In the genomic region with DNA sequence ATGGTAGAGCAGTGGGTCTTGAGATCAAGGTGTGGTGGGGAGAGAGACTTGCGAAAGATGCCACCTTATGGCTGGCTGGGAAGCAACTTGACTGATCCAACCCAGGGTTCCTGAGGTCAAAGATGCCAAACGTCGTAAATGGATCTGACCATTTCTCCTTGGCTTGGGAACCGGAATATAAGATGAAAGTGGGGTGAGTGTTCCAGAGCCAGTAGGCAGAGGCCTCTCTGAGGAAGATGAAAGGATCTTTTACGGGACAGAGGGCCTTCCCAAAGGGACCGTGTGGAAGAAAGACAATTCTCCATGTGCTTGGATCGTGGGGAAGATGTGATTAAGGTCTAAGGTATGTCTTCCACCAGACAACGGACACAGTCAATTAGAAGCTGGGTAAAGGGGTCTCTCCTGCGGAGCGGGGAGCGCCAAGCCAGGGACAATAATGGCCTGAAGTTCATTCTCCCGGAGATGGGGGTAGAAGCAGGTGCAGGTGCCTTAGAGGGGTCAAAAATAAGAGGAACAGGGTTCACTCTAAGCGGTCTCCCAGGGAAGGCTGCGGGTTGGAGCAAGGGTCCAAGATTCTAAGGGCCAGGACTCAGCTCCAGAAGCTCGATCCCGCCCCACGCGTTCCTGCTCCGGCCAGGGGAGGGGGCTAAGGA, we compare ENCODE assay signal across 8 cellular contexts. TPM values are rescaled to one million over a fixed set of nuclear protein-coding genes. Genes with fewer than 3 reads are reported as not detected.
A peak's percentile ranks its signal among the peaks of the same experiment; 100 is the strongest.
DNase-seq lines count a peak whose midpoint lies in the region; ATAC-seq and TF ChIP-seq lines count a peak whose summit lies in the region.

No MANE protein-coding gene starts in this region.

- in situ Hi-C loops in mammary epithelial cell (cut with MboI; ENCODE audit: low sequenced_read_pairs in 2 of 2), result no loop called here

- H3K79me2 ChIP-seq in Karpas-422 (ENCODE audit: low read length) (peaks cover 52% of the 10 kb centered on the region), mammary epithelial cell (ENCODE audit: insufficient read depth, low read length) (peaks cover 54% of the 10 kb centered on the region)

- no peaks in the 10 kb centered on the region for H3K9me3 Mint-ChIP-seq in mesothelial cell of epicardium

- no peak overlapping the region for H2AFZ ChIP-seq in Karpas-422 (ENCODE audit: low read length)
- H2AFZ ChIP-seq in mammary epithelial cell (ENCODE audit: low read depth, low read length), result peak overlapping the region; percentile 74

- peak overlapping the region; percentile 98 for H3K4me2 ChIP-seq in Karpas-422 (ENCODE audit: low read depth, low read length, poor library complexity, severe bottlenecking)
- peak overlapping the region; percentile 79 for H3K4me2 ChIP-seq in mammary epithelial cell (ENCODE audit: insufficient read depth, low read depth, low read length)

- H3K27me3 ChIP-seq in Karpas-422 (ENCODE audit: low read length) (no peaks in the 10 kb centered on the region), mammary epithelial cell (ENCODE audit: insufficient read depth, low read length) (no peaks in the 10 kb centered on the region)

- DNase-seq in EL (peak; percentile 68), Karpas-422 (peak; percentile 48), mammary epithelial cell (peak; percentile 37), mesothelial cell of epicardium (ENCODE audit: low spot score in 2 of 2, unreplicated experiment in 2 of 2) (no peak), posterior vena cava (ENCODE audit: low spot score) (no peak)
- DNase-seq in central memory CD4-positive, alpha-beta T cell, result no peak

- no peaks in the 10 kb centered on the region for H3K9me2 ChIP-seq in Karpas-422 (replicated peaks; ENCODE audit: insufficient read depth, low read length)

- H3K9ac ChIP-seq in Karpas-422 (ENCODE audit: low read length), result peak overlapping the region; percentile 93
- H3K9ac ChIP-seq in mammary epithelial cell (ENCODE audit: insufficient read depth, low read length), result peak overlapping the region; percentile 81

- peaks cover 28% of the 10 kb centered on the region for H3K4me1 ChIP-seq in Karpas-422 (ENCODE audit: low read length)
- peaks cover 21% of the 10 kb centered on the region for H3K4me1 ChIP-seq in mammary epithelial cell (ENCODE audit: insufficient read depth, low read length)

- peaks cover 35% of the 10 kb centered on the region for H3K4me1 Mint-ChIP-seq in mesothelial cell of epicardium

- peaks cover 3% of the 10 kb centered on the region for H3K36me3 Mint-ChIP-seq in mesothelial cell of epicardium

- CTCF ChIA-PET in mammary epithelial cell (lab: Charles Lee; ENCODE audit: low non-redundant PET), result interaction anchor here (1.7 kb wide), 1 partner anchor 25 kb away, joined by 11 read pairs; no protein-coding TSS in a partner anchor

- no peak for TF ChIP-seq CTCF in mammary epithelial cell (conservative IDR thresholded peaks at IDR 0.05 in 1 of 2, IDR thresholded peaks at IDR 0.05 in 1 of 2; ENCODE audit: extremely low read depth in 1 of 2, insufficient read depth in 1 of 2, low read depth in 1 of 2, low read length in 2 of 2)
- TF ChIP-seq CTCF in mesothelial cell of epicardium (IDR thresholded peaks at IDR 0.05; ENCODE audit: unreplicated experiment), result no peak

- H3K36me3 ChIP-seq in Karpas-422 (ENCODE audit: insufficient read depth, low read length) (peaks cover 11% of the 10 kb centered on the region; the same call in 1 of the 2 replicates), mammary epithelial cell (ENCODE audit: insufficient read depth, low read length) (peaks cover 7% of the 10 kb centered on the region)

- peak overlapping the region; percentile 90 for H3K27ac Mint-ChIP-seq in mesothelial cell of epicardium

- BruUV-seq in mammary epithelial cell (replicated peaks; lab: Mats Ljungman, UMichigan), result TSS peak; percentile 23

- H3K4me3 ChIP-seq in Karpas-422 (ENCODE audit: low read length), result peak overlapping the region; percentile 86
- peak overlapping the region; percentile 63 to 100 (median 94) for H3K4me3 ChIP-seq in mammary epithelial cell (replicated peaks in 1 of 3; ENCODE audit: insufficient read depth in 1 of 3, low read depth in 2 of 3, low read length in 3 of 3)

- intact Hi-C loops in mammary epithelial cell (cut with micrococcal nuclease), result loop anchor here (1.0 to 2.0 kb wide), 2 partner anchors 23 to 74 kb away; a partner anchor contains a TSS
- intact Hi-C loops in posterior vena cava (cut with DNase I), result no loop called here

- no peaks in the 10 kb centered on the region for H3K27me3 Mint-ChIP-seq in mesothelial cell of epicardium (ENCODE audit: low read depth)

- ATAC-seq in HG03139 (IDR thresholded peaks at IDR 0.05; ENCODE audit: unreplicated experiment) (no peak), GM21825 (IDR thresholded peaks at IDR 0.05; ENCODE audit: unreplicated experiment) (no peak)

- 0 out of 2 replicates have a peak, but pooled peaks cover 10% of the 10 kb centered on the region for H4K20me1 ChIP-seq in Karpas-422 (ENCODE audit: insufficient read depth, low read depth, low read length)
- no peaks in the 10 kb centered on the region for H4K20me1 ChIP-seq in mammary epithelial cell (ENCODE audit: insufficient read depth, low read length)

- H3K27ac ChIP-seq in Karpas-422 (ENCODE audit: low read length) (peak overlapping the region; percentile 49; the same call in 1 of the 2 replicates), mammary epithelial cell (ENCODE audit: insufficient read depth, low read depth, low read length) (peak overlapping the region; percentile 81)

- 5% methylated on average over 19 of the region's 19 CpGs for WGBS in mammary epithelial cell (ENCODE audit: low coverage, missing lambda C conversion rate)

- no peaks in the 10 kb centered on the region for H3K9me3 ChIP-seq in Karpas-422 (ENCODE audit: low read length)
- H3K9me3 ChIP-seq in mammary epithelial cell (replicated peaks; ENCODE audit: insufficient read depth, low read length), result no peaks in the 10 kb centered on the region

- H3K4me3 Mint-ChIP-seq in mesothelial cell of epicardium, result peak overlapping the region; percentile 88

- dilution Hi-C loops in mammary epithelial cell (cut with HindIII; ENCODE audit: low sequenced_read_pairs), result loop anchor here (5.0 kb wide), 1 partner anchor 73 kb away; a partner anchor contains a TSS

RNA-seq across cellular contexts. Expression of a gene that starts 0.8 kb away (rescaled TPM):
- total RNA-seq in Karpas-422 (2014; rRNA removed; shearing (Covaris generic); ENCODE audit: low replicate concordance), result 40.5 and 42.3 TPM in 2 replicates
- total RNA-seq in mammary epithelial cell (10 to 100 TPM; 37.2 to 53.3 TPM), mesothelial cell of epicardium (43.2 to 44.5 TPM (median 43.4 TPM) in 3 replicates), posterior vena cava (10 to 100 TPM; 25.4 to 31.6 TPM)
- polyA plus RNA-seq in mammary epithelial cell, result 40.8 TPM
- 126 TPM for polyA minus RNA-seq in mammary epithelial cell

RNA-seq across cellular contexts. Expression of a gene that starts 13.7 kb away (rescaled TPM):
- 36.0 and 55.0 TPM in 2 replicates for total RNA-seq in Karpas-422 (2014; rRNA removed; shearing (Covaris generic); ENCODE audit: low replicate concordance)
- 10 to 100 TPM; 18.2 to 49.8 TPM for total RNA-seq in mammary epithelial cell
- polyA plus RNA-seq in mammary epithelial cell, result 18.3 TPM
- polyA minus RNA-seq in mammary epithelial cell, result 52.0 TPM
- total RNA-seq in mesothelial cell of epicardium, result 80.6 to 95.0 TPM (median 87.7 TPM) in 3 replicates
- 10 to 100 TPM; 40.7 to 63.3 TPM for total RNA-seq in posterior vena cava

RNA-seq across cellular contexts. Expression of a gene that starts 16.0 kb away (rescaled TPM):
- 0.58 and 1.2 TPM in 2 replicates for total RNA-seq in Karpas-422 (2014; rRNA removed; shearing (Covaris generic); ENCODE audit: low replicate concordance)
- total RNA-seq in mammary epithelial cell, result under 1 TPM; 0.33 to 0.42 TPM
- 0.27 TPM for polyA plus RNA-seq in mammary epithelial cell
- polyA minus RNA-seq in mammary epithelial cell, result not detected
- 0.60 to 0.84 TPM (median 0.82 TPM) in 3 replicates for total RNA-seq in mesothelial cell of epicardium
- total RNA-seq in posterior vena cava, result under 1 TPM in 1 of 2 donors, not detected in 1; 0.43 TPM

RNA-seq across cellular contexts. Expression of a gene that starts 24.0 kb away (rescaled TPM):
- 1.2 and 1.6 TPM in 2 replicates for total RNA-seq in Karpas-422 (2014; rRNA removed; shearing (Covaris generic); ENCODE audit: low replicate concordance)
- total RNA-seq in mammary epithelial cell, result 10 to 100 TPM in 1 of 2 donors, 1 to 10 TPM in 1; 4.3 to 56.5 TPM
- polyA plus RNA-seq in mammary epithelial cell, result 49.4 TPM
- 31.3 TPM for polyA minus RNA-seq in mammary epithelial cell
- total RNA-seq in mesothelial cell of epicardium, result 2.0 to 2.3 TPM (median 2.1 TPM) in 3 replicates
- total RNA-seq in posterior vena cava, result 1 to 10 TPM; 2.1 to 2.5 TPM

RNA-seq across cellular contexts. Expression of a gene that starts 30.2 kb away (rescaled TPM):
- total RNA-seq in Karpas-422 (2014; rRNA removed; shearing (Covaris generic); ENCODE audit: low replicate concordance), result 25.4 and 27.0 TPM in 2 replicates
- total RNA-seq in mammary epithelial cell, result 10 to 100 TPM; 44.8 to 51.2 TPM
- 120 TPM for polyA plus RNA-seq in mammary epithelial cell
- polyA minus RNA-seq in mammary epithelial cell, result 57.9 TPM
- 44.8 to 45.5 TPM (median 45.5 TPM) in 3 replicates for total RNA-seq in mesothelial cell of epicardium
- 10 to 100 TPM; 24.7 to 31.2 TPM for total RNA-seq in posterior vena cava

Comparison
In these comparisons a context has a peak if more than half of its experiments do, and no peak if none do; other contexts are left out.
1. DNase-seq: peak in EL (single experiment), Karpas-422 (single experiment) and mammary epithelial cell (single experiment); none in mesothelial cell of epicardium (0 of 2), posterior vena cava (single experiment) and central memory CD4-positive, alpha-beta T cell (single experiment).